1 cellular context compared by ENCODE assay signal in genomic region chr10:97140284-97140846, GRCh38.
A peak's percentile ranks its signal among the peaks of the same experiment; 100 is the strongest.
TF ChIP-seq lines count a peak whose summit lies in the region.

No MANE protein-coding gene starts in this region.

TF ChIP-seq in HepG2, 621 proteins besides CTCF, POLR2A, EP300 and RAD21 (continued from another document and continues in another):
- TF ChIP-seq, protein P1, sequence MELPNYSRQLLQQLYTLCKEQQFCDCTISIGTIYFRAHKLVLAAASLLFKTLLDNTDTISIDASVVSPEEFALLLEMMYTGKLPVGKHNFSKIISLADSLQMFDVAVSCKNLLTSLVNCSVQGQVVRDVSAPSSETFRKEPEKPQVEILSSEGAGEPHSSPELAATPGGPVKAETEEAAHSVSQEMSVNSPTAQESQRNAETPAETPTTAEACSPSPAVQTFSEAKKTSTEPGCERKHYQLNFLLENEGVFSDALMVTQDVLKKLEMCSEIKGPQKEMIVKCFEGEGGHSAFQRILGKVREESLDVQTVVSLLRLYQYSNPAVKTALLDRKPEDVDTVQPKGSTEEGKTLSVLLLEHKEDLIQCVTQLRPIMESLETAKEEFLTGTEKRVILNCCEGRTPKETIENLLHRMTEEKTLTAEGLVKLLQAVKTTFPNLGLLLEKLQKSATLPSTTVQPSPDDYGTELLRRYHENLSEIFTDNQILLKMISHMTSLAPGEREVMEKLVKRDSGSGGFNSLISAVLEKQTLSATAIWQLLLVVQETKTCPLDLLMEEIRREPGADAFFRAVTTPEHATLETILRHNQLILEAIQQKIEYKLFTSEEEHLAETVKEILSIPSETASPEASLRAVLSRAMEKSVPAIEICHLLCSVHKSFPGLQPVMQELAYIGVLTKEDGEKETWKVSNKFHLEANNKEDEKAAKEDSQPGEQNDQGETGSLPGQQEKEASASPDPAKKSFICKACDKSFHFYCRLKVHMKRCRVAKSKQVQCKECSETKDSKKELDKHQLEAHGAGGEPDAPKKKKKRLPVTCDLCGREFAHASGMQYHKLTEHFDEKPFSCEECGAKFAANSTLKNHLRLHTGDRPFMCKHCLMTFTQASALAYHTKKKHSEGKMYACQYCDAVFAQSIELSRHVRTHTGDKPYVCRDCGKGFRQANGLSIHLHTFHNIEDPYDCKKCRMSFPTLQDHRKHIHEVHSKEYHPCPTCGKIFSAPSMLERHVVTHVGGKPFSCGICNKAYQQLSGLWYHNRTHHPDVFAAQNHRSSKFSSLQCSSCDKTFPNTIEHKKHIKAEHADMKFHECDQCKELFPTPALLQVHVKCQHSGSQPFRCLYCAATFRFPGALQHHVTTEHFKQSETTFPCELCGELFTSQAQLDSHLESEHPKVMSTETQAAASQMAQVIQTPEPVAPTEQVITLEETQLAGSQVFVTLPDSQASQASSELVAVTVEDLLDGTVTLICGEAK (IDR thresholded peaks at IDR 0.05) = no peak
- TF ChIP-seq, protein P1 (CRISPR knock-in tag; IDR thresholded peaks at IDR 0.05) = no peak
- TF ChIP-seq ZNF230 (CRISPR knock-in tag; IDR thresholded peaks at IDR 0.05) (no peak), ZBTB26 (CRISPR knock-in tag; IDR thresholded peaks at IDR 0.05; ENCODE audit: borderline replicate concordance) (no peak; the same call in 1 of the 2 replicates), MNT (IDR thresholded peaks at IDR 0.05) (no peak), ZNF3 (CRISPR knock-in tag; IDR thresholded peaks at IDR 0.05) (peak; percentile 30; the same call in 1 of the 2 replicates), ZNF382 (CRISPR knock-in tag; IDR thresholded peaks at IDR 0.05; ENCODE audit: borderline replicate concordance) (no peak), HES4 (CRISPR knock-in tag; IDR thresholded peaks at IDR 0.05; ENCODE audit: borderline replicate concordance) (no peak), ZNF788 (CRISPR knock-in tag; IDR thresholded peaks at IDR 0.05; ENCODE audit: borderline replicate concordance) (peak; percentile 71; the same call in 1 of the 2 replicates), HIVEP1 (CRISPR knock-in tag; IDR thresholded peaks at IDR 0.05) (peak; percentile 78), CREM (IDR thresholded peaks at IDR 0.05) (peak; percentile 95), CREM (CRISPR knock-in tag; IDR thresholded peaks at IDR 0.05) (no peak), ZNF17 (CRISPR knock-in tag; IDR thresholded peaks at IDR 0.05) (no peak), HMGXB3 (CRISPR knock-in tag; IDR thresholded peaks at IDR 0.05; ENCODE audit: borderline replicate concordance) (peak; percentile 69; the same call in 1 of the 2 replicates), U2AF2 (IDR thresholded peaks at IDR 0.05; ENCODE audit: low read depth, low read length) (no peak), CCDC6 (CRISPR knock-in tag; IDR thresholded peaks at IDR 0.05) (no peak), JUND (CRISPR knock-in tag; IDR thresholded peaks at IDR 0.05) (peak; percentile 98), NFIC (IDR thresholded peaks at IDR 0.05; ENCODE audit: low read length) (peak; percentile 89; the same call in 1 of the 2 replicates), KLF9 (CRISPR knock-in tag; IDR thresholded peaks at IDR 0.05; ENCODE audit: low read depth) (no peak), ZFAT (CRISPR knock-in tag; conservative IDR thresholded peaks at IDR 0.05) (no peak), ZNF614 (CRISPR knock-in tag; IDR thresholded peaks at IDR 0.05; ENCODE audit: borderline replicate concordance) (0 out of 2 replicates have a peak, but pooled peaks have one; percentile 46), ZFYVE20 (CRISPR knock-in tag; IDR thresholded peaks at IDR 0.05; ENCODE audit: borderline replicate concordance, low read depth) (no peak), FOXP4 (CRISPR knock-in tag; IDR thresholded peaks at IDR 0.05) (peak; percentile 96), ZNF644 (CRISPR knock-in tag; IDR thresholded peaks at IDR 0.05; ENCODE audit: low read depth) (no peak; the same call in none of the 2 replicates), MED8 (CRISPR knock-in tag; IDR thresholded peaks at IDR 0.05; ENCODE audit: insufficient replicate concordance) (peak; percentile 91), ZNF777 (CRISPR knock-in tag; IDR thresholded peaks at IDR 0.05) (no peak), ZNF331 (CRISPR knock-in tag; IDR thresholded peaks at IDR 0.05) (0 out of 2 replicates have a peak, but pooled peaks have one; percentile 79), GABPB1 (CRISPR knock-in tag; IDR thresholded peaks at IDR 0.05) (peak; percentile 40), KDM5B (CRISPR knock-in tag; IDR thresholded peaks at IDR 0.05; ENCODE audit: borderline replicate concordance) (no peak; the same call in 1 of the 2 replicates), ZC3H13 (CRISPR knock-in tag; IDR thresholded peaks at IDR 0.05) (peak; percentile 79; the same call in 1 of the 2 replicates)
- TF ChIP-seq, protein P2, sequence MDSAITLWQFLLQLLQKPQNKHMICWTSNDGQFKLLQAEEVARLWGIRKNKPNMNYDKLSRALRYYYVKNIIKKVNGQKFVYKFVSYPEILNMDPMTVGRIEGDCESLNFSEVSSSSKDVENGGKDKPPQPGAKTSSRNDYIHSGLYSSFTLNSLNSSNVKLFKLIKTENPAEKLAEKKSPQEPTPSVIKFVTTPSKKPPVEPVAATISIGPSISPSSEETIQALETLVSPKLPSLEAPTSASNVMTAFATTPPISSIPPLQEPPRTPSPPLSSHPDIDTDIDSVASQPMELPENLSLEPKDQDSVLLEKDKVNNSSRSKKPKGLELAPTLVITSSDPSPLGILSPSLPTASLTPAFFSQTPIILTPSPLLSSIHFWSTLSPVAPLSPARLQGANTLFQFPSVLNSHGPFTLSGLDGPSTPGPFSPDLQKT (CRISPR knock-in tag; IDR thresholded peaks at IDR 0.05; ENCODE audit: borderline replicate concordance) = no peak
- TF ChIP-seq, protein P3, sequence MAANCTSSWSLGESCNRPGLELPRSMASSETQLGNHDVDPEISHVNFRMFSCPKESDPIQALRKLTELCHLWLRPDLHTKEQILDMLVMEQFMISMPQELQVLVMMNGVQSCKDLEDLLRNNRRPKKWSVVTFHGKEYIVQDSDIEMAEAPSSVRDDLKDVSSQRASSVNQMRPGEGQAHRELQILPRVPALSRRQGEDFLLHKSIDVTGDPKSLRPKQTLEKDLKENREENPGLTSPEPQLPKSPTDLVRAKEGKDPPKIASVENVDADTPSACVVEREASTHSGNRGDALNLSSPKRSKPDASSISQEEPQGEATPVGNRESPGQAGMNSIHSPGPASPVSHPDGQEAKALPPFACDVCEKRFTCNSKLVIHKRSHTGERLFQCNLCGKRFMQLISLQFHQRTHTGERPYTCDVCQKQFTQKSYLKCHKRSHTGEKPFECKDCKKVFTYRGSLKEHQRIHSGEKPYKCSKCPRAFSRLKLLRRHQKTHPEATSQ (CRISPR knock-in tag; IDR thresholded peaks at IDR 0.05; ENCODE audit: borderline replicate concordance) = no peak
- TF ChIP-seq, protein P4, sequence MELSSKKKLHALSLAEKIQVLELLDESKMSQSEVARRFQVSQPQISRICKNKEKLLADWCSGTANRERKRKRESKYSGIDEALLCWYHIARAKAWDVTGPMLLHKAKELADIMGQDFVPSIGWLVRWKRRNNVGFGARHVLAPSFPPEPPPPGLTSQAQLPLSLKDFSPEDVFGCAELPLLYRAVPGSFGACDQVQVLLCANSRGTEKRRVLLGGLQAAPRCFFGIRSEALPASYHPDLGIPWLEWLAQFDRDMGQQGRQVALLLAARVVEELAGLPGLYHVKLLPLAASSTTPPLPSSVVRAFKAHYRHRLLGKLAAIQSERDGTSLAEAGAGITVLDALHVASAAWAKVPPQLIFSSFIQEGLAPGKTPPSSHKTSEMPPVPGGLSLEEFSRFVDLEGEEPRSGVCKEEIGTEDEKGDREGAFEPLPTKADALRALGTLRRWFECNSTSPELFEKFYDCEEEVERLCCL (CRISPR knock-in tag; IDR thresholded peaks at IDR 0.05; ENCODE audit: borderline replicate concordance) = no peak
- TF ChIP-seq, protein P5, sequence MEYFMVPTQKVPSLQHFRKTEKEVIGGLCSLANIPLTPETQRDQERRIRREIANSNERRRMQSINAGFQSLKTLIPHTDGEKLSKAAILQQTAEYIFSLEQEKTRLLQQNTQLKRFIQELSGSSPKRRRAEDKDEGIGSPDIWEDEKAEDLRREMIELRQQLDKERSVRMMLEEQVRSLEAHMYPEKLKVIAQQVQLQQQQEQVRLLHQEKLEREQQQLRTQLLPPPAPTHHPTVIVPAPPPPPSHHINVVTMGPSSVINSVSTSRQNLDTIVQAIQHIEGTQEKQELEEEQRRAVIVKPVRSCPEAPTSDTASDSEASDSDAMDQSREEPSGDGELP (IDR thresholded peaks at IDR 0.05; ENCODE audit: borderline replicate concordance, low read depth) = peak; percentile 73
